ENCODE assay signal across 8 cellular contexts in genomic region chrX:71118985-71119535, GRCh38. TPM values are rescaled to one million over a fixed set of nuclear protein-coding genes. Genes with fewer than 3 reads are reported as not detected.
A peak's percentile ranks its signal among the peaks of the same experiment; 100 is the strongest.
DNase-seq lines count a peak whose midpoint lies in the region; ATAC-seq and TF ChIP-seq lines count a peak whose summit lies in the region.

No MANE protein-coding gene starts in this region.

- no peaks in the 10 kb centered on the region for H3K27me3 ChIP-seq in hepatocyte
- no peaks in the 10 kb centered on the region for H3K27me3 ChIP-seq in spleen (replicated peaks in 1 of 7)

- no peaks in the 10 kb centered on the region for H3K27me3 Mint-ChIP-seq in activated T-cell treated with anti-CD3 and anti-CD28 coated beads, Interleukin-2, amount 50 U/mL, for 4 hours (ENCODE audit: low read depth)
- no peaks in the 10 kb centered on the region for H3K27me3 Mint-ChIP-seq in activated T-helper 17 cell treated with anti-CD3 and anti-CD28 coated beads, Interleukin-2, amount 50 U/mL, for 72 hours

- no peak for DNase-seq in activated T-cell treated with anti-CD3 and anti-CD28 coated beads, Interleukin-2, amount 50 U/mL, for 4 hours
- no peak for DNase-seq in activated T-cell treated with anti-CD3 and anti-CD28 coated beads, Interleukin-2, amount 50 U/mL, for 1 hour
- DNase-seq in hepatocyte (ENCODE audit: low spot score) (no peak), spleen (no peak), NCI-H345 treated with DMSO at 0.1 percent for 48 hours (lab: John Stamatoyannopoulos, UW; ENCODE audit: unreplicated experiment) (no peak), HCEC 1CT (no peak)

- H3K79me2 ChIP-seq in hepatocyte: peaks cover 8% of the 10 kb centered on the region

- H3K4me1 ChIP-seq in hepatocyte (ENCODE audit: insufficient read depth) (no peaks in the 10 kb centered on the region), spleen (peaks cover 4 to 32% (median 19%) of the 10 kb centered on the region in 6 donors)

- H3K27ac Mint-ChIP-seq in activated T-helper 17 cell treated with anti-CD3 and anti-CD28 coated beads, Interleukin-2, amount 50 U/mL, for 72 hours: peak overlapping the region; percentile 78

- intact Hi-C loops in spleen (cut with DNase I; ENCODE audit: low total_unique reads): no loop called here

- H3K4me3 ChIP-seq in hepatocyte (peak overlapping the region; percentile 66), spleen (peak overlapping the region; percentile 18 to 79 (median 49))

- peaks cover 15% of the 10 kb centered on the region for H3K36me3 Mint-ChIP-seq in activated T-cell treated with anti-CD3 and anti-CD28 coated beads, Interleukin-2, amount 50 U/mL, for 4 hours (ENCODE audit: insufficient read depth)
- H3K36me3 Mint-ChIP-seq in activated T-helper 17 cell treated with anti-CD3 and anti-CD28 coated beads, Interleukin-2, amount 50 U/mL, for 72 hours (ENCODE audit: low read depth): peaks cover 52% of the 10 kb centered on the region

- H3K27ac ChIP-seq in hepatocyte: peak overlapping the region; percentile 93
- peak overlapping the region; percentile 62 to 94 (median 88) for H3K27ac ChIP-seq in spleen

- H3K4me1 Mint-ChIP-seq in activated T-cell treated with anti-CD3 and anti-CD28 coated beads, Interleukin-2, amount 50 U/mL, for 4 hours (ENCODE audit: low read depth): peaks cover 21% of the 10 kb centered on the region
- H3K4me1 Mint-ChIP-seq in activated T-helper 17 cell treated with anti-CD3 and anti-CD28 coated beads, Interleukin-2, amount 50 U/mL, for 72 hours: peaks cover 10% of the 10 kb centered on the region

- H3K36me3 ChIP-seq in hepatocyte (replicated peaks; ENCODE audit: insufficient read depth, low read depth): no peaks in the 10 kb centered on the region
- peaks cover 0 to 44% (median 20%) of the 10 kb centered on the region in 6 donors for H3K36me3 ChIP-seq in spleen

- peak; percentile 26 to 35 for ATAC-seq in activated T-cell treated with anti-CD3 and anti-CD28 coated beads, Interleukin-2, amount 50 U/mL, for 4 hours
- ATAC-seq in activated T-helper 17 cell treated with anti-CD3 and anti-CD28 coated beads, Interleukin-2, amount 50 U/mL, for 72 hours (replicated peaks): peak; percentile 23
- ATAC-seq in HG03196 (IDR thresholded peaks at IDR 0.05; ENCODE audit: unreplicated experiment): no peak

- peak overlapping the region; percentile 87 for H2AFZ ChIP-seq in hepatocyte

- H3K9me3 ChIP-seq in hepatocyte (ENCODE audit: low read depth): no peaks in the 10 kb centered on the region
- no peaks in the 10 kb centered on the region for H3K9me3 ChIP-seq in spleen

- no peak for TF ChIP-seq POLR2A in spleen (IDR thresholded peaks at IDR 0.05)

- H3K4me2 ChIP-seq in hepatocyte: peak overlapping the region; percentile 75

- H4K20me1 ChIP-seq in hepatocyte (ENCODE audit: insufficient read depth, poor library complexity, severe bottlenecking): no peaks in the 10 kb centered on the region

- H3K9me2 ChIP-seq in hepatocyte (replicated peaks; ENCODE audit: insufficient read depth): no peaks in the 10 kb centered on the region

- WGBS in hepatocyte (ENCODE audit: low lambda C conversion rate, missing lambda C conversion rate): 40% methylated on average over 17 of the region's 17 CpGs
- WGBS in spleen, 5 donors: 3 to 33% (median 5%) methylated on average over 14 to 17 of the region's 17 CpGs

- peak overlapping the region; percentile 86 for H3K4me3 Mint-ChIP-seq in activated T-cell treated with anti-CD3 and anti-CD28 coated beads, Interleukin-2, amount 50 U/mL, for 4 hours
- H3K4me3 Mint-ChIP-seq in activated T-helper 17 cell treated with anti-CD3 and anti-CD28 coated beads, Interleukin-2, amount 50 U/mL, for 72 hours: peak overlapping the region; percentile 75

- no peaks in the 10 kb centered on the region for H3K9me3 Mint-ChIP-seq in activated T-cell treated with anti-CD3 and anti-CD28 coated beads, Interleukin-2, amount 50 U/mL, for 4 hours
- H3K9me3 Mint-ChIP-seq in activated T-helper 17 cell treated with anti-CD3 and anti-CD28 coated beads, Interleukin-2, amount 50 U/mL, for 72 hours: no peaks in the 10 kb centered on the region

- TF ChIP-seq CTCF in hepatocyte (IDR thresholded peaks at IDR 0.05; ENCODE audit: poor library complexity) (no peak), spleen (IDR thresholded peaks at IDR 0.05 in 8 of 11, conservative IDR thresholded peaks at IDR 0.05 in 3 of 11) (no peak)

RNA-seq across cellular contexts. Expression of gene MED12, which starts 0.7 kb away (rescaled TPM):
- total RNA-seq in activated T-cell treated with anti-CD3 and anti-CD28 coated beads, Interleukin-2, amount 50 U/mL, for 4 hours: 10 to 100 TPM; 33.7 to 43.9 (median 39.8) TPM
- 100 to 1,000 TPM in 1 of 2 donors, 10 to 100 TPM in 1; 46.2 to 144 TPM for total RNA-seq in activated T-helper 17 cell treated with anti-CD3 and anti-CD28 coated beads, Interleukin-2, amount 50 U/mL, for 72 hours
- 24.9 and 32.7 TPM in 2 replicates for total RNA-seq in hepatocyte
- 12.9 and 15.7 TPM in 2 replicates for polyA plus RNA-seq in hepatocyte
- total RNA-seq in spleen: 100 to 1,000 TPM in 3 of 7 donors, 10 to 100 TPM in 4; 90.0 to 151 (median 98.7) TPM
- 10 to 100 TPM in 1 of 3 donors, 1 to 10 TPM in 2; 5.2 to 15.6 (median 5.3) TPM for polyA plus RNA-seq in spleen

RNA-seq across cellular contexts. Expression of gene IL2RG, which starts 7.7 kb away (rescaled TPM):
- total RNA-seq in activated T-cell treated with anti-CD3 and anti-CD28 coated beads, Interleukin-2, amount 50 U/mL, for 4 hours: 100 to 1,000 TPM; 214 to 305 (median 276) TPM
- total RNA-seq in activated T-helper 17 cell treated with anti-CD3 and anti-CD28 coated beads, Interleukin-2, amount 50 U/mL, for 72 hours: 100 to 1,000 TPM; 317 to 698 TPM
- total RNA-seq in hepatocyte: 7.1 and 14.1 TPM in 2 replicates
- 11.2 and 13.5 TPM in 2 replicates for polyA plus RNA-seq in hepatocyte
- total RNA-seq in spleen: 100 to 1,000 TPM in 6 of 7 donors, 10 to 100 TPM in 1; 92.6 to 174 (median 127) TPM
- polyA plus RNA-seq in spleen: 100 to 1,000 TPM in 2 of 3 donors, 10 to 100 TPM in 1; 89.8 to 155 (median 122) TPM

RNA-seq across cellular contexts. Expression of gene CXorf65, which starts 12.5 kb away (rescaled TPM):
- total RNA-seq in activated T-cell treated with anti-CD3 and anti-CD28 coated beads, Interleukin-2, amount 50 U/mL, for 4 hours: 10 to 100 TPM in 1 of 3 donors, 1 to 10 TPM in 2; 6.0 to 11.3 (median 6.6) TPM
- total RNA-seq in activated T-helper 17 cell treated with anti-CD3 and anti-CD28 coated beads, Interleukin-2, amount 50 U/mL, for 72 hours: 10 to 100 TPM; 15.1 to 36.4 TPM
- total RNA-seq in hepatocyte (not detected in 2 replicates), spleen (10 to 100 TPM in 1 of 7 donors, 1 to 10 TPM in 6; 1.7 to 14.4 (median 6.7) TPM)
- polyA plus RNA-seq in hepatocyte (not detected in 2 replicates), spleen (10 to 100 TPM in 1 of 3 donors, 1 to 10 TPM in 2; 3.7 to 27.2 (median 7.5) TPM)

RNA-seq across cellular contexts. Expression of gene FOXO4, which starts 23.4 kb away (rescaled TPM):
- 1 to 10 TPM; 3.4 to 6.4 (median 5.2) TPM for total RNA-seq in activated T-cell treated with anti-CD3 and anti-CD28 coated beads, Interleukin-2, amount 50 U/mL, for 4 hours
- total RNA-seq in activated T-helper 17 cell treated with anti-CD3 and anti-CD28 coated beads, Interleukin-2, amount 50 U/mL, for 72 hours: 10 to 100 TPM; 11.2 to 39.0 TPM
- total RNA-seq in hepatocyte (9.7 and 10.8 TPM in 2 replicates), spleen (10 to 100 TPM; 19.1 to 50.9 (median 32.9) TPM)
- polyA plus RNA-seq in hepatocyte (3.5 and 6.3 TPM in 2 replicates), spleen (10 to 100 TPM in 1 of 3 donors, 1 to 10 TPM in 2; 5.1 to 12.9 (median 5.8) TPM)

RNA-seq across cellular contexts. Expression of gene NLGN3, which starts 25.6 kb away (rescaled TPM):
- total RNA-seq in activated T-cell treated with anti-CD3 and anti-CD28 coated beads, Interleukin-2, amount 50 U/mL, for 4 hours: under 1 TPM; 0.38 to 0.43 (median 0.40) TPM
- total RNA-seq in activated T-helper 17 cell treated with anti-CD3 and anti-CD28 coated beads, Interleukin-2, amount 50 U/mL, for 72 hours: 1 to 10 TPM; 1.6 to 6.4 TPM
- 1.6 and 2.7 TPM in 2 replicates for total RNA-seq in hepatocyte
- 0.79 and 1.6 TPM in 2 replicates for polyA plus RNA-seq in hepatocyte
- total RNA-seq in spleen: 1 to 10 TPM in 4 of 7 donors, under 1 TPM in 3; 0.66 to 2.5 (median 1.2) TPM
- polyA plus RNA-seq in spleen: under 1 TPM; 0.14 to 0.58 (median 0.48) TPM
